In genomic region chr9:89815903-89816573, GRCh38 we compare ENCODE assay signal across 11 cellular contexts.
DNase-seq lines count a peak whose midpoint lies in the region; ATAC-seq and TF ChIP-seq lines count a peak whose summit lies in the region.
"Had no signal": no experiment of that assay in that cellular context is flagged by ENCODE, and none has a peak within 500 bp of the region (broad histone marks: within the 10 kb centered on the region; RNA-seq: fewer than 3 reads in every experiment).

No MANE protein-coding gene starts in this region.

- intact Hi-C loops in MCF 10A (cut with micrococcal nuclease) = loop anchor here (10.0 kb wide), 1 partner anchor 211 kb away; the partner anchor contains the start of gene GADD45G

- no peak overlapping the region for H3K27ac Mint-ChIP-seq in activated T-cell treated with anti-CD3 and anti-CD28 coated beads, Interleukin-2, amount 50 U/mL, for 72 hours
- H3K27ac Mint-ChIP-seq in central memory CD8-positive, alpha-beta T cell (ENCODE audit: low read depth) = no peak overlapping the region
- no peak overlapping the region for H3K27ac Mint-ChIP-seq in MCF 10A (ENCODE audit: low read depth, unreplicated experiment)

- no peaks in the 10 kb centered on the region for H3K9me3 Mint-ChIP-seq in activated T-cell treated with anti-CD3 and anti-CD28 coated beads, Interleukin-2, amount 50 U/mL, for 72 hours
- H3K9me3 Mint-ChIP-seq in central memory CD8-positive, alpha-beta T cell = no peaks in the 10 kb centered on the region
- H3K9me3 Mint-ChIP-seq in MCF 10A (ENCODE audit: unreplicated experiment) = no peaks in the 10 kb centered on the region

- POLR2A ChIA-PET in MCF 10A (lab: Yijun Ruan, JAX) = no interaction called here

- peak; percentile 44 to 58 for ATAC-seq in activated T-cell treated with anti-CD3 and anti-CD28 coated beads, Interleukin-2, amount 50 U/mL, for 72 hours (replicated peaks in 1 of 2)
- ATAC-seq in HG02970 (IDR thresholded peaks at IDR 0.05; ENCODE audit: low FRiP score, unreplicated experiment) = peak; percentile 70
- peak; percentile 43 for ATAC-seq in central memory CD8-positive, alpha-beta T cell (replicated peaks; ENCODE audit: extremely low read depth, poor library complexity, severe bottlenecking)
- ATAC-seq: left lobe of liver had no signal

- H3K27me3 Mint-ChIP-seq in activated T-cell treated with anti-CD3 and anti-CD28 coated beads, Interleukin-2, amount 50 U/mL, for 72 hours (ENCODE audit: low read depth) = peaks cover 11% of the 10 kb centered on the region
- H3K27me3 Mint-ChIP-seq in central memory CD8-positive, alpha-beta T cell = peaks cover 16% of the 10 kb centered on the region
- peaks cover 38% of the 10 kb centered on the region for H3K27me3 Mint-ChIP-seq in MCF 10A (ENCODE audit: insufficient read depth, unreplicated experiment)

- no peak for TF ChIP-seq CTCF in MCF 10A (IDR thresholded peaks at IDR 0.05; ENCODE audit: unreplicated experiment)

- H3K4me1 Mint-ChIP-seq in activated T-cell treated with anti-CD3 and anti-CD28 coated beads, Interleukin-2, amount 50 U/mL, for 72 hours (ENCODE audit: low read depth) = peaks cover 22% of the 10 kb centered on the region
- no peaks in the 10 kb centered on the region for H3K4me1 Mint-ChIP-seq in central memory CD8-positive, alpha-beta T cell
- no peaks in the 10 kb centered on the region for H3K4me1 Mint-ChIP-seq in MCF 10A (ENCODE audit: insufficient read depth, unreplicated experiment)

- no TSS peak for BruUV-seq in MCF 10A (replicated peaks; lab: Mats Ljungman, UMichigan)

- no peak for DNase-seq in activated T-cell treated with anti-CD3 and anti-CD28 coated beads, Interleukin-2, amount 50 U/mL, for 72 hours
- DNase-seq in activated T-cell treated with anti-CD3 and anti-CD28 coated beads, Interleukin-2, amount 50 U/mL, for 1 hour = no peak
- no peak for DNase-seq in central memory CD8-positive, alpha-beta T cell (ENCODE audit: low spot score in 2 of 2)
- DNase-seq in HUDEP-2 (lab: John Stamatoyannopoulos, UW; ENCODE audit: unreplicated experiment in 76 of 76) (no peak), SKM-1 treated with dmso at 0.1 percent for 144 hours (lab: John Stamatoyannopoulos, UW; ENCODE audit: unreplicated experiment) (no peak), MCF 10A (ENCODE audit: unreplicated experiment) (no peak)
- no peak for DNase-seq in stimulated activated CD4-positive, alpha-beta T cell treated with anti-CD3 and anti-CD28 coated beads, Interleukin-4, amount 100 ng/mL, for 1 hour
- DNase-seq: AML-193, T-helper 9 cell had no signal

- no peaks in the 10 kb centered on the region for H3K36me3 Mint-ChIP-seq in activated T-cell treated with anti-CD3 and anti-CD28 coated beads, Interleukin-2, amount 50 U/mL, for 72 hours (ENCODE audit: insufficient read depth in 2 of 2)
- no peaks in the 10 kb centered on the region for H3K36me3 Mint-ChIP-seq in central memory CD8-positive, alpha-beta T cell (ENCODE audit: insufficient read depth)
- no peaks in the 10 kb centered on the region for H3K36me3 Mint-ChIP-seq in MCF 10A (ENCODE audit: insufficient read depth, unreplicated experiment)

- CTCF ChIA-PET in MCF 10A (lab: Yijun Ruan, JAX) = interaction anchor here (1.0 kb wide), 1 partner anchor 286 kb away, joined by 3 read pairs; no protein-coding TSS in a partner anchor

- H3K4me3 Mint-ChIP-seq in activated T-cell treated with anti-CD3 and anti-CD28 coated beads, Interleukin-2, amount 50 U/mL, for 72 hours = no peak overlapping the region
- no peak overlapping the region for H3K4me3 Mint-ChIP-seq in central memory CD8-positive, alpha-beta T cell
- no peak overlapping the region for H3K4me3 Mint-ChIP-seq in MCF 10A (ENCODE audit: unreplicated experiment)
